In genomic region chr11:11706022-11706421, GRCh38 we compare ENCODE assay signal across 20 cellular contexts.
DNase-seq lines count a peak whose midpoint lies in the region; ATAC-seq, FAIRE-seq and TF ChIP-seq lines count a peak whose summit lies in the region.
"Had no signal": no experiment of that assay in that cellular context is flagged by ENCODE, and none has a peak within 500 bp of the region (broad histone marks: within the 10 kb centered on the region; RNA-seq: fewer than 3 reads in every experiment).

No MANE protein-coding gene starts in this region.

- no peak for FAIRE-seq in bronchial epithelial cell (lab: Jason Lieb, UNC)
- FAIRE-seq: endometrium, GM18507, pancreas had no signal

- H3K27me3 ChIP-seq in bronchial epithelial cell (ENCODE audit: control insufficient read depth, insufficient read depth, low read length) (peaks cover 2% of the 10 kb centered on the region), heart right ventricle (no peaks in the 10 kb centered on the region)
- H3K27me3 ChIP-seq: pancreas, vagina had no signal

- WGBS in heart right ventricle, 2 donors: 77 to 78% methylated on average over 4 of the region's 4 CpGs

- H3K4me1 ChIP-seq in heart right ventricle: peaks cover 0 to 10% (median 0%) of the 10 kb centered on the region in 9 donors
- H3K4me1 ChIP-seq: Caco-2, pancreas, vagina had no signal

- TF ChIP-seq CTCF in bronchial epithelial cell (IDR thresholded peaks at IDR 0.05; ENCODE audit: insufficient read depth, low read length, severe bottlenecking) (no peak), heart right ventricle (IDR thresholded peaks at IDR 0.05) (no peak)

- ATAC-seq in sciatic nerve (no peak), GM21619 (IDR thresholded peaks at IDR 0.05; ENCODE audit: unreplicated experiment) (no peak), heart right ventricle (no peak)
- ATAC-seq: activated CD4-positive, CD25-positive, alpha-beta regulatory T cell treated with anti-CD3 and anti-CD28 coated beads, Interleukin-2, amount 50 U/mL, for 24 hours; activated CD8-positive, alpha-beta memory T cell treated with anti-CD3 and anti-CD28 coated beads, Interleukin-2, amount 10 ng/mL, durations not matched to agents 7 days and 5 days; mucosa of descending colon; pancreas had no signal

- DNase-seq in ELR (ENCODE audit: low read depth) (peak; percentile 27), LoVo (ENCODE audit: low spot score) (peak; percentile 9), bronchial epithelial cell (ENCODE audit: low read depth) (peak; percentile 70), myocyte (ENCODE audit: low read depth) (peak; percentile 86), sciatic nerve (ENCODE audit: low spot score) (no peak), NCI-H1092 treated with DMSO at 0.1 percent for 48 hours (lab: John Stamatoyannopoulos, UW) (no peak), heart right ventricle (no peak)
- DNase-seq: activated CD8-positive, alpha-beta memory T cell treated with anti-CD3 and anti-CD28 coated beads, Interleukin-2, amount 10 ng/mL, durations not matched to agents 7 days and 5 days; activated effector memory CD4-positive, alpha-beta T cell treated with anti-CD3 and anti-CD28 coated beads, Interleukin-2, amount 50 U/mL, for 16 hours; aorta; Caco-2; Kasumi-1; mucosa of descending colon; NCI-H748 treated with DMSO at 0.1 percent for 48 hours; pancreas had no signal

- H3K36me3 ChIP-seq in bronchial epithelial cell (ENCODE audit: control insufficient read depth, insufficient read depth, low read length) (no peaks in the 10 kb centered on the region), heart right ventricle (no peaks in the 10 kb centered on the region)
- H3K36me3 ChIP-seq: pancreas, vagina had no signal

- no peaks in the 10 kb centered on the region for H3K9me3 ChIP-seq in heart right ventricle
- H3K9me3 ChIP-seq: Caco-2, mucosa of descending colon, pancreas, vagina had no signal

- intact Hi-C loops in sciatic nerve (cut with DNase I) (no loop called here), heart right ventricle (cut with DNase I) (no loop called here)

- H3K4me3 ChIP-seq in bronchial epithelial cell (ENCODE audit: low read depth, low read length) (no peak overlapping the region), heart right ventricle (no peak overlapping the region)
- H3K4me3 ChIP-seq: mucosa of descending colon, pancreas, vagina had no signal

- H3K27ac ChIP-seq in heart right ventricle: no peak overlapping the region
- H3K27ac ChIP-seq: pancreas, vagina had no signal

Comparison
In these comparisons a context has a peak if more than half of its experiments do, and no peak if none do; other contexts are left out.
1. DNase-seq: peak in ELR (single experiment), LoVo (single experiment), bronchial epithelial cell (single experiment) and myocyte (single experiment); none in sciatic nerve (single experiment), NCI-H1092 treated with DMSO at 0.1 percent for 48 hours (single experiment) and heart right ventricle (0 of 2).